Comparison of ENCODE assay signal across 22 cellular contexts in the genomic region with DNA sequence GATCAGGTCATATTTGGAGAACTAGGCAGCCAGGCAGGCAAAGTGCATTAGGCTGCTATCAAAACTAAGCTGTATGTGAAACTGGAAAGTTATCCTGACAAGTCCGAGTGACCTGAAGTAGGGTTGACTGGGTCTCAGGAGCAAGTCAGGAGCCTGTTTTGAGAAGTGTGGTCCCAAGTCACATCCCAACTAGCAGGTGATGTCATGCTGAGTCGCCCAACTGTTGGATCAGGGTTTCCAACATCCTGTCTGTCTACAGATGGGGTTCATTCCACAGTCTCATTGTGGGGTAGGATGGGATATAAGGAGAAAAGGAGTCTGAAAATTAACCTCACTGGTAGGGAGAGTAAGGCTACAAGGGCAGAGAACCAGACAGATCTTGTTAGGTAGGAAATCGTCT. TPM values are rescaled to one million over a fixed set of nuclear protein-coding genes. Genes with fewer than 3 reads are reported as not detected.
A peak's percentile ranks its signal among the peaks of the same experiment; 100 is the strongest.
DNase-seq lines count a peak whose midpoint lies in the region; ATAC-seq, FAIRE-seq and TF ChIP-seq lines count a peak whose summit lies in the region.
"Had no signal": no experiment of that assay in that cellular context is flagged by ENCODE, and none has a peak within 500 bp of the region (broad histone marks: within the 10 kb centered on the region; RNA-seq: fewer than 3 reads in every experiment).

No MANE protein-coding gene starts in this region.

- intact Hi-C loops in uterus (cut with DNase I; ENCODE audit: low total_unique reads): no loop called here

- H3K36me3 ChIP-seq in MG63: no peaks in the 10 kb centered on the region
- H3K36me3 ChIP-seq in bronchial epithelial cell (ENCODE audit: control insufficient read depth, insufficient read depth, low read length): no peaks in the 10 kb centered on the region
- H3K36me3 ChIP-seq in uterus: no peaks in the 10 kb centered on the region
- H3K36me3 ChIP-seq: ascending aorta, BE2C, heart left ventricle, left lung, tibial artery had no signal

- no peak for ATAC-seq in omental fat pad (ENCODE audit: low FRiP score)
- ATAC-seq: activated T-cell treated with anti-CD3 and anti-CD28 coated beads, Interleukin-2, amount 50 U/mL, for 4 hours; heart left ventricle; naive thymus-derived CD4-positive, alpha-beta T cell had no signal

- H3K4me3 ChIP-seq in MG63: no peak overlapping the region
- no peak overlapping the region for H3K4me3 ChIP-seq in bronchial epithelial cell (ENCODE audit: low read depth, low read length)
- H3K4me3 ChIP-seq in uterus: no peak overlapping the region
- H3K4me3 ChIP-seq: ascending aorta, heart left ventricle, left lung, tibial artery had no signal

- peak; percentile 75 for DNase-seq in HCEC 1CT
- DNase-seq in MG63: peak; percentile 47
- DNase-seq in bronchial epithelial cell (ENCODE audit: low read depth): peak; percentile 55
- DNase-seq in renal cortical epithelial cell (ENCODE audit: low read depth): peak; percentile 38
- DNase-seq in cerebellum (ENCODE audit: low spot score): no peak
- no peak for DNase-seq in ureter (ENCODE audit: low spot score)
- no peak for DNase-seq in omental fat pad (ENCODE audit: low spot score)
- no peak for DNase-seq in uterus
- DNase-seq: activated CD4-positive, CD25-positive, alpha-beta regulatory T cell treated with anti-CD3 and anti-CD28 coated beads, Interleukin-2, amount 50 U/mL, for 72 hours; activated CD8-positive, alpha-beta memory T cell treated with anti-CD3 and anti-CD28 coated beads for 24 hours; activated T-cell treated with anti-CD3 and anti-CD28 coated beads, Interleukin-2, amount 50 U/mL, for 4 hours; BE2C; heart left ventricle; left lung; naive thymus-derived CD4-positive, alpha-beta T cell; NCI-H1694; NCI-H2171 treated with DMSO at 0.1 percent for 48 hours; NCI-H526; stimulated activated CD4-positive, alpha-beta T cell treated with anti-CD3 and anti-CD28 coated beads, Interleukin-4, amount 100 ng/mL, for 4 hours; T1000; tibial artery had no signal

- no peaks in the 10 kb centered on the region for H3K27me3 ChIP-seq in MG63
- peaks cover 2% of the 10 kb centered on the region for H3K27me3 ChIP-seq in bronchial epithelial cell (ENCODE audit: control insufficient read depth, insufficient read depth, low read length)
- no peaks in the 10 kb centered on the region for H3K27me3 ChIP-seq in uterus
- H3K27me3 ChIP-seq: ascending aorta, BE2C, heart left ventricle, left lung, tibial artery had no signal

- H3K4me1 ChIP-seq in uterus: no peaks in the 10 kb centered on the region
- H3K4me1 ChIP-seq: BE2C, left lung had no signal

- H3K27ac ChIP-seq in uterus: no peak overlapping the region
- H3K27ac ChIP-seq: ascending aorta, heart left ventricle, left lung, tibial artery had no signal

- H3K9me3 ChIP-seq in MG63 (no peaks in the 10 kb centered on the region), uterus (no peaks in the 10 kb centered on the region)
- H3K9me3 ChIP-seq: ascending aorta, BE2C, heart left ventricle, left lung, tibial artery had no signal

- TF ChIP-seq CTCF in bronchial epithelial cell (IDR thresholded peaks at IDR 0.05; ENCODE audit: insufficient read depth, low read length, severe bottlenecking) (no peak), omental fat pad (IDR thresholded peaks at IDR 0.05) (no peak), uterus (IDR thresholded peaks at IDR 0.05) (no peak)

- no peak for TF ChIP-seq POLR2A in uterus (IDR thresholded peaks at IDR 0.05)

- no peak for FAIRE-seq in bronchial epithelial cell (lab: Jason Lieb, UNC)

RNA-seq across cellular contexts. Expression of a gene that starts 27.0 kb away (rescaled TPM):
- total RNA-seq in MG63 (2014; rRNA removed; shearing (Covaris generic); ENCODE audit: low replicate concordance): 0.47 and 0.49 TPM in 2 replicates
- total RNA-seq in bronchial epithelial cell (0.53 and 1.3 TPM in 2 replicates), renal cortical epithelial cell (0.10 and 0.87 TPM in 2 replicates), cerebellum (0.45 TPM), ureter (1.4 TPM), omental fat pad (1 to 10 TPM in 2 of 4 donors, under 1 TPM in 2; 0.65 to 2.2 (median 0.98) TPM), uterus (1 to 10 TPM in 3 of 4 donors, not detected in 1; 1.2 to 4.4 (median 1.7) TPM)

RNA-seq across cellular contexts. Expression of a gene that starts 56.3 kb away (rescaled TPM):
- 13.2 and 24.7 TPM in 2 replicates for total RNA-seq in MG63 (2014; rRNA removed; shearing (Covaris generic); ENCODE audit: low replicate concordance)
- total RNA-seq in bronchial epithelial cell (9.0 and 12.3 TPM in 2 replicates), renal cortical epithelial cell (26.6 and 29.2 TPM in 2 replicates), cerebellum (28.1 TPM), ureter (29.0 TPM), omental fat pad (10 to 100 TPM; 24.8 to 36.9 (median 30.0) TPM), uterus (10 to 100 TPM; 22.3 to 54.1 (median 29.1) TPM)

Comparison
In these comparisons a context has a peak if more than half of its experiments do, and no peak if none do; other contexts are left out.
1. DNase-seq: peak in HCEC 1CT (single experiment), MG63 (single experiment), bronchial epithelial cell (single experiment) and renal cortical epithelial cell (single experiment); none in cerebellum (single experiment), ureter (single experiment), omental fat pad (single experiment) and uterus (0 of 2).